In genomic region chr12:40248585-40249297, GRCh38 we compare ENCODE assay signal across 11 cellular contexts. TPM values are rescaled to one million over a fixed set of nuclear protein-coding genes. Genes with fewer than 3 reads are reported as not detected.
DNase-seq lines count a peak whose midpoint lies in the region; ATAC-seq lines count a peak whose summit lies in the region.
"Had no signal": no experiment of that assay in that cellular context is flagged by ENCODE, and none has a peak within 500 bp of the region (broad histone marks: within the 10 kb centered on the region; RNA-seq: fewer than 3 reads in every experiment).

No MANE protein-coding gene starts in this region.

- DNase-seq in NCI-H82 (lab: John Stamatoyannopoulos, UW), result peak; percentile 21
- DNase-seq in NCI-H82 treated with DMSO at 0.1 percent for 48 hours (lab: John Stamatoyannopoulos, UW; ENCODE audit: unreplicated experiment), result no peak
- DNase-seq in RPMI7951 (ENCODE audit: low read depth), result peak; percentile 29
- no peak for DNase-seq in NCI-H345 (lab: John Stamatoyannopoulos, UW)
- no peak for DNase-seq in T-helper 2 cell
- DNase-seq: DND-41, NCI-H526, upper lobe of right lung had no signal

- H3K4me3 Mint-ChIP-seq in stimulated activated memory B cell treated with anti-CD40 and anti-IgM and Interleukin-4, amounts not matched to agents 10 μg/mL and 1 μg/mL and 100 μg/mL, for 72 hours, result peak overlapping the region; percentile 27

- H3K27ac Mint-ChIP-seq in stimulated activated memory B cell treated with anti-CD40 and anti-IgM and Interleukin-4, amounts not matched to agents 10 μg/mL and 1 μg/mL and 100 μg/mL, for 72 hours, result peak overlapping the region; percentile 71

- H3K27me3 Mint-ChIP-seq in stimulated activated memory B cell treated with anti-CD40 and anti-IgM and Interleukin-4, amounts not matched to agents 10 μg/mL and 1 μg/mL and 100 μg/mL, for 72 hours, result no peaks in the 10 kb centered on the region

- peaks cover 4% of the 10 kb centered on the region for H3K9me3 Mint-ChIP-seq in stimulated activated memory B cell treated with anti-CD40 and anti-IgM and Interleukin-4, amounts not matched to agents 10 μg/mL and 1 μg/mL and 100 μg/mL, for 72 hours

- ATAC-seq in HG02981 (IDR thresholded peaks at IDR 0.05; ENCODE audit: unreplicated experiment) (peak; percentile 68), HG02840 (IDR thresholded peaks at IDR 0.05; ENCODE audit: low FRiP score, unreplicated experiment) (no peak)
- peak; percentile 72 for ATAC-seq in stimulated activated memory B cell treated with anti-CD40 and anti-IgM and Interleukin-4, amounts not matched to agents 10 μg/mL and 1 μg/mL and 100 μg/mL, for 72 hours
- ATAC-seq: upper lobe of right lung had no signal

- H3K4me1 Mint-ChIP-seq in stimulated activated memory B cell treated with anti-CD40 and anti-IgM and Interleukin-4, amounts not matched to agents 10 μg/mL and 1 μg/mL and 100 μg/mL, for 72 hours, result peaks cover 11% of the 10 kb centered on the region

- peaks cover 14% of the 10 kb centered on the region for H3K36me3 Mint-ChIP-seq in stimulated activated memory B cell treated with anti-CD40 and anti-IgM and Interleukin-4, amounts not matched to agents 10 μg/mL and 1 μg/mL and 100 μg/mL, for 72 hours

RNA-seq across cellular contexts. Expression of gene LRRK2, which starts 23.9 kb away (rescaled TPM):
- 1.8 and 2.3 TPM in 2 replicates for total RNA-seq in RPMI7951 (2014; rRNA removed; shearing (Covaris generic))

Comparison
In these comparisons a context has a peak if more than half of its experiments do, and no peak if none do; other contexts are left out.
1. DNase-seq: peak in NCI-H82 (single experiment) and RPMI7951 (single experiment); none in NCI-H82 treated with DMSO at 0.1 percent for 48 hours (single experiment), NCI-H345 (single experiment) and T-helper 2 cell (0 of 5).